8 cellular contexts compared by ENCODE assay signal in the genomic region with DNA sequence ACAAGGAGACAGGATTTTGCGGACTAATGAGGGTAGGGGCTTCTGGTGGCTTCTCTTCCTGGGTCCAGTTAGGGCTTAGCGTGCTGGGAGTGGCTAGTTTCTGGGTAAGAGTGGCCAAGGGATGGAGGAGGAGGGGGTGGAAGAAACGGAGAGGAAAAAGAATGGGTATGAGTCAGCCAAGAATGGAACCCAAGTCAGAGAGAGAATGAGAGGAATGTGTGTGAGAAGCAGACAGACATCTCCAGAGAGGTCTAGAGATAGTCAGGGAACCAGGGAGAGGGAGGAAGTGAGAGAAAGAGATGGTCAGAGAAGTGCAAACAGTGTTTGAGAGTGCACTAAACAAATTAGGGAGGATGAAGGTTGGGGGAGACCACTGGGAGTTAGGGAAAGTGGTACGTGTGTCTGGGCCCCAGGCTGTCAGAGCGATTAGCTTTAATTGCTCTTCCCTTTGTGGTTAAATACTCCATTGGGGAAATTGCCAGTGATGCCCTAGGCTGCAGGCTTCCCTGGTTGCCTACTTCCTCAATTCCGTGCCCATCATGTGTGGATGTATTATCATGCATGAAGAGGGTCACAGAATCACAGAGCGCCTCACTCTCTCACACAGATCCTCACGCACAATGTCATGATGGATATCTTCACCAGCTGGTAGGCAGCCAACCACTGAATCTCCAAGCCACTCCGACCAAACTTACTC. TPM values are rescaled to one million over a fixed set of nuclear protein-coding genes. Genes with fewer than 3 reads are reported as not detected.
DNase-seq lines count a peak whose midpoint lies in the region; ATAC-seq and TF ChIP-seq lines count a peak whose summit lies in the region.

No MANE protein-coding gene starts in this region.

- CTCF ChIA-PET in activated CD4-positive, alpha-beta T cell treated with anti-CD3 and anti-CD28 coated beads for 36 hours (lab: Charles Lee): interaction anchor here (0.5 to 1.4 kb wide), 3 partner anchors 46 to 203 kb away, joined by 3 to 7 read pairs (median 4); no protein-coding TSS in a partner anchor

- no peaks in the 10 kb centered on the region for H3K9me3 Mint-ChIP-seq in activated CD4-positive, alpha-beta T cell treated with anti-CD3 and anti-CD28 coated beads for 36 hours (ENCODE audit: low read depth)
- no peaks in the 10 kb centered on the region for H3K9me3 Mint-ChIP-seq in central memory CD8-positive, alpha-beta T cell

- peaks cover 35 to 39% of the 10 kb centered on the region in 2 donors for H3K4me1 ChIP-seq in lung (ENCODE audit: control insufficient read depth in 2 of 2, insufficient read depth in 2 of 2, low read length in 2 of 2)

- POLR2A ChIA-PET in activated CD4-positive, alpha-beta T cell treated with anti-CD3 and anti-CD28 coated beads for 36 hours (lab: Charles Lee): interaction anchor here (0.6 kb wide), 1 partner anchor 28 kb away, joined by 4 read pairs; no protein-coding TSS in a partner anchor

- peaks cover 48% of the 10 kb centered on the region for H3K4me1 Mint-ChIP-seq in activated CD4-positive, alpha-beta T cell treated with anti-CD3 and anti-CD28 coated beads for 36 hours
- peaks cover 24% of the 10 kb centered on the region for H3K4me1 Mint-ChIP-seq in central memory CD8-positive, alpha-beta T cell

- peak overlapping the region; percentile 96 to 99 for H3K27ac ChIP-seq in lung (ENCODE audit: low read depth in 1 of 2, low read length in 1 of 2)

- H3K27me3 ChIP-seq in lung (ENCODE audit: control insufficient read depth, insufficient read depth): no peaks in the 10 kb centered on the region

- H3K4me3 ChIP-seq in lung: peak overlapping the region; percentile 91

- H3K27ac Mint-ChIP-seq in activated CD4-positive, alpha-beta T cell treated with anti-CD3 and anti-CD28 coated beads for 36 hours: peak overlapping the region; percentile 86
- H3K27ac Mint-ChIP-seq in central memory CD8-positive, alpha-beta T cell (ENCODE audit: low read depth): peak overlapping the region; percentile 34

- WGBS in lung, 2 donors: 57 to 60% methylated on average over 9 of the region's 9 CpGs

- intact Hi-C loops in activated CD4-positive, alpha-beta T cell treated with anti-CD3 and anti-CD28 coated beads for 36 hours (cut with DNase I, micrococcal nuclease): loop anchor here in 1 of 2 experiments (1.0 to 10.0 kb wide), 2 partner anchors 105 to 282 kb away; a partner anchor contains a TSS

- peak overlapping the region; percentile 81 for H3K4me3 Mint-ChIP-seq in activated CD4-positive, alpha-beta T cell treated with anti-CD3 and anti-CD28 coated beads for 36 hours
- peak overlapping the region; percentile 83 for H3K4me3 Mint-ChIP-seq in central memory CD8-positive, alpha-beta T cell

- no peak for ATAC-seq in activated CD4-positive, alpha-beta T cell treated with anti-CD3 and anti-CD28 coated beads for 36 hours
- ATAC-seq in central memory CD8-positive, alpha-beta T cell (replicated peaks; ENCODE audit: extremely low read depth, poor library complexity, severe bottlenecking): no peak
- ATAC-seq in lung (ENCODE audit: insufficient read depth, low FRiP score): no peak
- no peak for ATAC-seq in GM18520 (IDR thresholded peaks at IDR 0.05; ENCODE audit: unreplicated experiment)

- DNase-seq in activated CD4-positive, alpha-beta T cell treated with anti-CD3 and anti-CD28 coated beads for 36 hours: no peak
- DNase-seq in activated CD4-positive, alpha-beta T cell treated with anti-CD3 and anti-CD28 coated beads for 48 hours: no peak
- DNase-seq in NOMO-1 treated with DMSO at 0.1 percent for 48 hours (lab: John Stamatoyannopoulos, UW; ENCODE audit: unreplicated experiment) (peak; percentile 29), lung (ENCODE audit: low spot score) (no peak), activated gamma-delta T cell treated with Interleukin-2 at 50 U/mL for 16 hours (no peak)
- DNase-seq in central memory CD8-positive, alpha-beta T cell (ENCODE audit: low spot score in 2 of 2): no peak
- DNase-seq in stimulated activated CD4-positive, alpha-beta T cell treated with anti-CD3 and anti-CD28 coated beads, Interleukin-2, amount 100 ng/mL, for 24 hours: no peak

- no peaks in the 10 kb centered on the region for H3K27me3 Mint-ChIP-seq in activated CD4-positive, alpha-beta T cell treated with anti-CD3 and anti-CD28 coated beads for 36 hours
- no peaks in the 10 kb centered on the region for H3K27me3 Mint-ChIP-seq in central memory CD8-positive, alpha-beta T cell

- H3K36me3 ChIP-seq in lung (ENCODE audit: control insufficient read depth in 2 of 2, insufficient read depth in 2 of 2, low read length in 2 of 2): peaks cover 7 to 19% of the 10 kb centered on the region in 2 donors

- no peaks in the 10 kb centered on the region for H3K9me3 ChIP-seq in lung (ENCODE audit: control insufficient read depth in 2 of 2, insufficient read depth in 1 of 2, low read length in 1 of 2)

- TF ChIP-seq CTCF in lung (IDR thresholded peaks at IDR 0.05; ENCODE audit: control extremely low read depth, extremely low read depth): no peak

- H3K36me3 Mint-ChIP-seq in activated CD4-positive, alpha-beta T cell treated with anti-CD3 and anti-CD28 coated beads for 36 hours (ENCODE audit: low read depth): peaks cover 21% of the 10 kb centered on the region
- peaks cover 8% of the 10 kb centered on the region for H3K36me3 Mint-ChIP-seq in central memory CD8-positive, alpha-beta T cell (ENCODE audit: insufficient read depth)

RNA-seq across cellular contexts. Expression of a gene that starts 1.4 kb away (rescaled TPM):
- 10 to 100 TPM; 42.5 to 63.4 TPM for total RNA-seq in activated CD4-positive, alpha-beta T cell treated with anti-CD3 and anti-CD28 coated beads for 36 hours
- total RNA-seq in lung: 100 to 1,000 TPM in 1 of 2 donors, 10 to 100 TPM in 1; 76.0 to 133 TPM
- polyA plus RNA-seq in lung: 100 to 1,000 TPM; 139 to 261 TPM

RNA-seq across cellular contexts. Expression of a gene that starts 16.2 kb away (rescaled TPM):
- total RNA-seq in activated CD4-positive, alpha-beta T cell treated with anti-CD3 and anti-CD28 coated beads for 36 hours: not detected
- total RNA-seq in lung: under 1 TPM; 0.25 to 0.37 TPM
- under 1 TPM; 0.08 to 0.26 TPM for polyA plus RNA-seq in lung

RNA-seq across cellular contexts. Expression of a gene that starts 55.2 kb away (rescaled TPM):
- not detected for total RNA-seq in activated CD4-positive, alpha-beta T cell treated with anti-CD3 and anti-CD28 coated beads for 36 hours
- total RNA-seq in lung: under 1 TPM in 1 of 2 donors, not detected in 1; 0.06 TPM
- polyA plus RNA-seq in lung: under 1 TPM; 0.08 to 0.09 TPM

RNA-seq across cellular contexts. Expression of a gene that starts 55.8 kb away (rescaled TPM):
- total RNA-seq in activated CD4-positive, alpha-beta T cell treated with anti-CD3 and anti-CD28 coated beads for 36 hours: 100 to 1,000 TPM; 116 to 135 TPM
- 100 to 1,000 TPM; 104 to 207 TPM for total RNA-seq in lung
- 10 to 100 TPM; 64.0 to 72.4 TPM for polyA plus RNA-seq in lung
